20 cellular contexts compared by ENCODE assay signal in the genomic region with DNA sequence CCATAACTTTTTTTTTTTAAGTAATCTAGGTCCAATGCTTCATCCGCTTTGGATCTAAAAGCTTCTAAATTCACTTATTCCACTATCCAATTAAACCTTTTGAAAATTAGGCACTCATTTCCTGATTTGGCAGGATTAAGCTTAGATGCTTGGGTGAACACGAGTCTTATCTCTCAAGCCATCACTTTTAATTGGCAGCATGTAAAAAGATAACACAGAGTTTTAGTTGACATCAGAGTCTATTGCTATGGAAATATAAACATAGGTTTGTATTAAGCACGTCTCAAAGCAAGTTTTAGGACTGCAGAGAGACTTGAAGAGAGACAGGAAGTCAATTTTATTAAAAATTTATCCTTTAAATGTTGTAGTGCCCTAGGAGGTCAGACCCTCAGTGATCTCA. TPM values are rescaled to one million over a fixed set of nuclear protein-coding genes. Genes with fewer than 3 reads are reported as not detected.
DNase-seq lines count a peak whose midpoint lies in the region; ATAC-seq and TF ChIP-seq lines count a peak whose summit lies in the region.
"Had no signal": no experiment of that assay in that cellular context is flagged by ENCODE, and none has a peak within 500 bp of the region (broad histone marks: within the 10 kb centered on the region; RNA-seq: fewer than 3 reads in every experiment).

No MANE protein-coding gene starts in this region.

- no peak overlapping the region for H2BK15ac ChIP-seq in mesenchymal stem cell (ENCODE audit: low read depth, poor library complexity, severe bottlenecking)

- no TSS peak for BruUV-seq in A673 (replicated peaks; lab: Mats Ljungman, UMichigan)

- no peak overlapping the region for H4K91ac ChIP-seq in mesenchymal stem cell (ENCODE audit: low read length)

- 54% methylated on average over 3 of the region's 3 CpGs for WGBS in mesenchymal stem cell

- H3K9ac ChIP-seq in mesenchymal stem cell (ENCODE audit: low read length) = no peak overlapping the region

- intact Hi-C loops in A673 (cut with micrococcal nuclease; ENCODE audit: unreplicated experiment) (loop anchor here (10.0 kb wide), 1 partner anchor 110 kb away; a partner anchor contains a TSS), left cardiac atrium (cut with DNase I) (no loop called here)

- DNase-seq in A673 (ENCODE audit: low spot score) (peak; percentile 71), HT-29 (ENCODE audit: low spot score) (peak; percentile 16), RWPE2 (ENCODE audit: low spot score) (no peak), mesenchymal stem cell (no peak), AG08395 (ENCODE audit: low spot score) (no peak), left cardiac atrium (no peak), iPS-NIHi11 (ENCODE audit: low spot score) (no peak)
- DNase-seq: activated CD4-positive, alpha-beta memory T cell treated with anti-CD3 and anti-CD28 coated beads for 36 hours; activated naive CD4-positive, alpha-beta T cell treated with Interleukin-2 at 50 U/mL for 16 hours; activated T-cell treated with anti-CD3 and anti-CD28 coated beads, Interleukin-2, amount 50 U/mL, for 72 hours; CD4-positive, alpha-beta memory T cell; head of caudate nucleus; lower lobe of right lung; nephron progenitor cell; small intestine; stimulated activated naive B cell treated with anti-CD40 and anti-IgM and Interleukin-4, amounts not matched to agents 10 μg/mL and 1 μg/mL and 100 μg/mL, for 72 hours; substantia nigra had no signal

- H3K36me3 ChIP-seq in A673 (ENCODE audit: insufficient read depth, low read length, poor library complexity, severe bottlenecking) = no peaks in the 10 kb centered on the region
- no peaks in the 10 kb centered on the region for H3K36me3 ChIP-seq in RWPE2 (ENCODE audit: low read depth)
- no peaks in the 10 kb centered on the region for H3K36me3 ChIP-seq in mesenchymal stem cell (ENCODE audit: control insufficient read depth in 1 of 2, insufficient read depth in 2 of 2, low read depth in 1 of 2, low read length in 2 of 2)
- H3K36me3 ChIP-seq: lower lobe of right lung, right atrium auricular region had no signal

- H3K79me1 ChIP-seq in mesenchymal stem cell (replicated peaks; ENCODE audit: low read length, poor library complexity, severe bottlenecking) = peaks cover 2% of the 10 kb centered on the region

- no peak overlapping the region for H3K23ac ChIP-seq in mesenchymal stem cell (ENCODE audit: low read length in 2 of 2)

- POLR2A ChIA-PET in A673 (lab: Charles Lee; ENCODE audit: low non-redundant PET) = interaction anchor here (0.7 kb wide), 1 partner anchor 224 kb away, joined by 4 read pairs; no protein-coding TSS in a partner anchor

- no peak overlapping the region for H2BK12ac ChIP-seq in mesenchymal stem cell (ENCODE audit: low read length in 2 of 2)

- H3K14ac ChIP-seq in mesenchymal stem cell (ENCODE audit: low read length in 2 of 2) = no peak overlapping the region

- peaks cover 3% of the 10 kb centered on the region for H3K9me3 ChIP-seq in A673 (ENCODE audit: low read depth, low read length, poor library complexity, severe bottlenecking)
- no peaks in the 10 kb centered on the region for H3K9me3 ChIP-seq in RWPE2 (ENCODE audit: severe bottlenecking)
- H3K9me3 ChIP-seq in mesenchymal stem cell (ENCODE audit: control insufficient read depth, low read length) = peaks cover 15% of the 10 kb centered on the region
- H3K9me3 ChIP-seq: lower lobe of right lung, right atrium auricular region had no signal

- no peak overlapping the region for H3K4me3 ChIP-seq in A673 (ENCODE audit: low read depth, low read length, poor library complexity, severe bottlenecking)
- no peak overlapping the region for H3K4me3 ChIP-seq in RWPE2 (ENCODE audit: severe bottlenecking)
- no peak overlapping the region for H3K4me3 ChIP-seq in mesenchymal stem cell (ENCODE audit: insufficient read depth in 1 of 2, low read depth in 1 of 2, low read length in 2 of 2)
- H3K4me3 ChIP-seq: lower lobe of right lung, right atrium auricular region had no signal

- ATAC-seq in RWPE2 (ENCODE audit: low read depth) (no peak), GM21717 (IDR thresholded peaks at IDR 0.05; ENCODE audit: unreplicated experiment) (no peak), left cardiac atrium (no peak)
- ATAC-seq: activated T-cell treated with anti-CD3 and anti-CD28 coated beads, Interleukin-2, amount 50 U/mL, for 72 hours; HepG2; lower lobe of right lung; stimulated activated naive B cell treated with anti-CD40 and anti-IgM and Interleukin-4, amounts not matched to agents 10 μg/mL and 1 μg/mL and 100 μg/mL, for 72 hours had no signal

- H3K27ac ChIP-seq in A673 (ENCODE audit: low read depth, low read length, poor library complexity, severe bottlenecking) (no peak overlapping the region), RWPE2 (ENCODE audit: poor library complexity, severe bottlenecking) (peak overlapping the region; percentile 42), mesenchymal stem cell (ENCODE audit: low read length, poor library complexity, severe bottlenecking) (no peak overlapping the region)
- H3K27ac ChIP-seq: lower lobe of right lung, right atrium auricular region had no signal

- TF ChIP-seq CTCF in A673 (conservative IDR thresholded peaks at IDR 0.05; ENCODE audit: low read depth, low read length) = no peak
- TF ChIP-seq CTCF in RWPE2 (IDR thresholded peaks at IDR 0.05; ENCODE audit: poor library complexity, severe bottlenecking) = no peak

- no peaks in the 10 kb centered on the region for H3K27me3 ChIP-seq in A673 (replicated peaks; ENCODE audit: insufficient read depth, low read depth, low read length, poor library complexity)
- no peaks in the 10 kb centered on the region for H3K27me3 ChIP-seq in RWPE2 (ENCODE audit: insufficient read depth, poor library complexity, severe bottlenecking)
- H3K27me3 ChIP-seq in mesenchymal stem cell (ENCODE audit: control insufficient read depth in 1 of 2, insufficient read depth in 1 of 2, low read length in 2 of 2) = no peaks in the 10 kb centered on the region
- H3K27me3 ChIP-seq: right atrium auricular region had no signal

- H3K4me1 ChIP-seq in A673 (ENCODE audit: insufficient read depth, low read length, poor library complexity, severe bottlenecking) (peaks cover 14% of the 10 kb centered on the region), RWPE2 (ENCODE audit: insufficient read depth, poor library complexity, severe bottlenecking) (peaks cover 22% of the 10 kb centered on the region), mesenchymal stem cell (ENCODE audit: control insufficient read depth, insufficient read depth, low read depth, low read length) (peaks cover 7% of the 10 kb centered on the region)

- no peak overlapping the region for H2BK5ac ChIP-seq in mesenchymal stem cell (ENCODE audit: low read depth, low read length, poor library complexity, severe bottlenecking)

- H3K4me2 ChIP-seq in mesenchymal stem cell (ENCODE audit: low read length, poor library complexity, severe bottlenecking) = no peak overlapping the region

- H2AK5ac ChIP-seq in mesenchymal stem cell (ENCODE audit: low read length, severe bottlenecking) = peak overlapping the region; percentile 85

- no peak overlapping the region for H4K8ac ChIP-seq in mesenchymal stem cell (ENCODE audit: low read length)

- CTCF ChIA-PET in A673 (lab: Charles Lee) = interaction anchor here (0.7 kb wide), 1 partner anchor 10 kb away, joined by 4 read pairs; no protein-coding TSS in a partner anchor

- no peak overlapping the region for H3K4ac ChIP-seq in mesenchymal stem cell (ENCODE audit: low read depth in 1 of 2, low read length in 2 of 2)

- no peak overlapping the region for H2AFZ ChIP-seq in mesenchymal stem cell (ENCODE audit: low read depth, low read length)

- H2BK120ac ChIP-seq in mesenchymal stem cell (ENCODE audit: low read depth, low read length) = no peak overlapping the region

- no peak overlapping the region for H3K18ac ChIP-seq in mesenchymal stem cell (ENCODE audit: low read depth in 1 of 2, low read length in 2 of 2)

RNA-seq across cellular contexts. Expression of a gene that starts 5.6 kb away (rescaled TPM):
- total RNA-seq in A673 (2021) (0.54 and 0.66 TPM in 2 replicates), left cardiac atrium (1 to 10 TPM; 3.3 TPM)
- total RNA-seq in HT-29 (2014; rRNA removed; shearing (Covaris generic)) = 0.42 and 0.53 TPM in 2 replicates
- 0.72 TPM for polyA plus RNA-seq in mesenchymal stem cell (2013, experiment 1 of 2)
- 0.67 TPM for polyA plus RNA-seq in mesenchymal stem cell (2013, experiment 2 of 2)

RNA-seq across cellular contexts. Expression of a gene that starts 6.0 kb away (rescaled TPM):
- total RNA-seq in A673 (2021) (21.5 and 21.8 TPM in 2 replicates), left cardiac atrium (10 to 100 TPM; 46.8 to 59.7 TPM)
- 7.0 and 10.5 TPM in 2 replicates for total RNA-seq in HT-29 (2014; rRNA removed; shearing (Covaris generic))
- 34.4 TPM for polyA plus RNA-seq in mesenchymal stem cell (2013, experiment 1 of 2)
- 34.0 TPM for polyA plus RNA-seq in mesenchymal stem cell (2013, experiment 2 of 2)

Comparison
In these comparisons a context has a peak if more than half of its experiments do, and no peak if none do; other contexts are left out.
1. DNase-seq: peak in A673 (single experiment) and HT-29 (single experiment); none in RWPE2 (single experiment), mesenchymal stem cell (single experiment), AG08395 (single experiment), left cardiac atrium (single experiment) and iPS-NIHi11 (single experiment).